17 cellular contexts compared by ENCODE assay signal in genomic region chr15:52181938-52182780, GRCh38.
"Had no signal": no experiment of that assay in that cellular context is flagged by ENCODE, and none has a peak within 500 bp of the region (broad histone marks: within the 10 kb centered on the region; RNA-seq: fewer than 3 reads in every experiment).

No MANE protein-coding gene starts in this region.

- H3K27me3 ChIP-seq: body of pancreas, colonic mucosa, thyroid gland had no signal

- DNase-seq: activated CD4-positive, alpha-beta T cell treated with anti-CD3 and anti-CD28 coated beads for 1 hour; activated CD4-positive, alpha-beta T cell treated with anti-CD3 and anti-CD28 coated beads, Interleukin-2, amount 50 U/mL, for 48 hours; activated gamma-delta T cell; activated T-cell treated with anti-CD3 and anti-CD28 coated beads, Interleukin-2, amount 50 U/mL, for 24 hours; amygdala; body of pancreas; caudate nucleus; colonic mucosa; hippocampal formation; naive thymus-derived CD4-positive, alpha-beta T cell; retina; stimulated activated CD4-positive, alpha-beta T cell treated with anti-CD3 and anti-CD28 coated beads, Interleukin-2, amount 100 ng/mL, for 48 hours; stimulated activated naive B cell treated with anti-CD40 and anti-IgM and Interleukin-4, amounts not matched to agents 10 μg/mL and 1 μg/mL and 100 μg/mL, for 72 hours; thyroid gland had no signal

- H3K27ac ChIP-seq: colonic mucosa, neutrophil, thyroid gland had no signal

- H3K4me3 ChIP-seq: body of pancreas, colonic mucosa, thyroid gland had no signal

- H3K36me3 ChIP-seq: colonic mucosa, neutrophil, thyroid gland had no signal

- H3K36me3 Mint-ChIP-seq: activated naive CD4-positive, alpha-beta T cell treated with anti-CD3 and anti-CD28 coated beads, Interleukin-2, amount 50 U/mL, for 72 hours had no signal

- H3K27me3 Mint-ChIP-seq: activated T-cell treated with anti-CD3 and anti-CD28 coated beads, Interleukin-2, amount 50 U/mL, for 24 hours; naive thymus-derived CD4-positive, alpha-beta T cell; stimulated activated naive B cell treated with anti-CD40 and anti-IgM and Interleukin-4, amounts not matched to agents 10 μg/mL and 1 μg/mL and 100 μg/mL, for 72 hours had no signal

- H3K9me3 ChIP-seq: body of pancreas, colonic mucosa, neutrophil, thyroid gland had no signal

- H3K9me3 Mint-ChIP-seq: activated naive CD4-positive, alpha-beta T cell treated with anti-CD3 and anti-CD28 coated beads, Interleukin-2, amount 50 U/mL, for 72 hours; activated T-cell treated with anti-CD3 and anti-CD28 coated beads, Interleukin-2, amount 50 U/mL, for 24 hours had no signal

- H3K27ac Mint-ChIP-seq: activated T-cell treated with anti-CD3 and anti-CD28 coated beads, Interleukin-2, amount 50 U/mL, for 24 hours had no signal

- ATAC-seq: activated naive CD4-positive, alpha-beta T cell treated with anti-CD3 and anti-CD28 coated beads, Interleukin-2, amount 50 U/mL, for 72 hours; body of pancreas; left lobe of liver; naive thymus-derived CD4-positive, alpha-beta T cell; stimulated activated naive B cell treated with anti-CD40 and anti-IgM and Interleukin-4, amounts not matched to agents 10 μg/mL and 1 μg/mL and 100 μg/mL, for 72 hours had no signal
